Comparison of ENCODE assay signal across 8 cellular contexts in genomic region chr1:2205191-2205952, GRCh38. TPM values are rescaled to one million over a fixed set of nuclear protein-coding genes. Genes with fewer than 3 reads are reported as not detected.
A peak's percentile ranks its signal among the peaks of the same experiment; 100 is the strongest.
DNase-seq lines count a peak whose midpoint lies in the region; ATAC-seq and TF ChIP-seq lines count a peak whose summit lies in the region.

No MANE protein-coding gene starts in this region.

- no peaks in the 10 kb centered on the region for H3K36me3 Mint-ChIP-seq in CD8-positive, alpha-beta memory T cell
- H3K36me3 Mint-ChIP-seq in activated naive CD8-positive, alpha-beta T cell treated with anti-CD3 and anti-CD28 coated beads for 36 hours, result no peaks in the 10 kb centered on the region

- peak overlapping the region; percentile 36 for H2AK5ac ChIP-seq in trophoblast cell (ENCODE audit: low read length)

- POLR2A ChIA-PET in CD8-positive, alpha-beta memory T cell (lab: Charles Lee), result interaction anchor here (1.3 to 2.0 kb wide), 3 partner anchors 10 to 24 kb away, joined by 3 to 9 read pairs (median 5); partner anchors contain the start of gene FAAP20

- H3K79me1 ChIP-seq in trophoblast cell (ENCODE audit: low read length), result peaks cover 8% of the 10 kb centered on the region

- H3K36me3 ChIP-seq in CD8-positive, alpha-beta memory T cell (ENCODE audit: insufficient read depth, low read length), result no peaks in the 10 kb centered on the region
- no peaks in the 10 kb centered on the region for H3K36me3 ChIP-seq in HUES6 (ENCODE audit: control insufficient read depth, insufficient read depth, low read length)
- no peaks in the 10 kb centered on the region for H3K36me3 ChIP-seq in cardiac muscle cell
- no peaks in the 10 kb centered on the region for H3K36me3 ChIP-seq in trophoblast cell (ENCODE audit: control insufficient read depth in 1 of 2, insufficient read depth in 2 of 2, low read length in 2 of 2)

- H3K27ac ChIP-seq in CD8-positive, alpha-beta memory T cell (ENCODE audit: low read depth, low read length), result peak overlapping the region; percentile 38
- H3K27ac ChIP-seq in HUES6 (ENCODE audit: low read depth, low read length) (no peak overlapping the region; the same call in 1 of the 2 replicates), cardiac muscle cell (peak overlapping the region; percentile 4), trophoblast cell (ENCODE audit: low read depth, low read length) (peak overlapping the region; percentile 47)

- H3K4me2 ChIP-seq in trophoblast cell (ENCODE audit: low read length), result peak overlapping the region; percentile 75

- peaks cover 0 to 4% (median 2%) of the 10 kb centered on the region in 3 donors for H3K4me1 Mint-ChIP-seq in CD8-positive, alpha-beta memory T cell
- peaks cover 6% of the 10 kb centered on the region for H3K4me1 Mint-ChIP-seq in activated naive CD8-positive, alpha-beta T cell treated with anti-CD3 and anti-CD28 coated beads for 36 hours

- H3K79me2 ChIP-seq in trophoblast cell (ENCODE audit: control insufficient read depth, insufficient read depth, low read length, poor library complexity), result peaks cover 6% of the 10 kb centered on the region

- no peak overlapping the region for H2BK12ac ChIP-seq in trophoblast cell (ENCODE audit: low read length)

- no CpG with 5 or more reads among the region's 84 CpGs for WGBS in trophoblast cell (ENCODE audit: extremely low coverage, insufficient coverage, insufficient read length)

- H3K4me1 ChIP-seq in CD8-positive, alpha-beta memory T cell (ENCODE audit: insufficient read depth, low read length), result peaks cover 9% of the 10 kb centered on the region
- peaks cover 33% of the 10 kb centered on the region for H3K4me1 ChIP-seq in HUES6 (ENCODE audit: control insufficient read depth, insufficient read depth, low read length)
- peaks cover 7% of the 10 kb centered on the region for H3K4me1 ChIP-seq in cardiac muscle cell (ENCODE audit: low read depth)
- peaks cover 9 to 12% of the 10 kb centered on the region in 2 experiments for H3K4me1 ChIP-seq in trophoblast cell (ENCODE audit: control insufficient read depth in 1 of 2, insufficient read depth in 2 of 2, low read length in 2 of 2)

- CTCF ChIA-PET in CD8-positive, alpha-beta memory T cell (lab: Charles Lee), result interaction anchor here (1.9 to 3.9 kb wide), 5 partner anchors 10 to 177 kb away, joined by 3 to 16 read pairs (median 9); partner anchors contain the start of genes FAAP20 and SKI

- H3K4ac ChIP-seq in trophoblast cell (ENCODE audit: low read depth, low read length), result peak overlapping the region; percentile 13

- no peaks in the 10 kb centered on the region for H3K27me3 Mint-ChIP-seq in CD8-positive, alpha-beta memory T cell
- H3K27me3 Mint-ChIP-seq in activated naive CD8-positive, alpha-beta T cell treated with anti-CD3 and anti-CD28 coated beads for 36 hours, result no peaks in the 10 kb centered on the region

- H3K9me3 Mint-ChIP-seq in CD8-positive, alpha-beta memory T cell, result no peaks in the 10 kb centered on the region
- H3K9me3 Mint-ChIP-seq in activated naive CD8-positive, alpha-beta T cell treated with anti-CD3 and anti-CD28 coated beads for 36 hours, result no peaks in the 10 kb centered on the region

- peak; percentile 89 to 96 (median 91) for DNase-seq in CD8-positive, alpha-beta memory T cell
- peak; percentile 85 for DNase-seq in SK-MEL-5 (ENCODE audit: low read depth, low spot score)
- peak; percentile 89 for DNase-seq in activated naive CD8-positive, alpha-beta T cell treated with anti-CD3 and anti-CD28 coated beads for 36 hours
- peak; percentile 97 for DNase-seq in cardiac muscle cell (ENCODE audit: low read depth in 1 of 2, low spot score in 1 of 2)
- peak; percentile 88 to 89 for DNase-seq in trophoblast cell
- peak; percentile 98 for DNase-seq in ureter (ENCODE audit: low spot score)

- peak overlapping the region; percentile 68 for H3K14ac ChIP-seq in trophoblast cell (ENCODE audit: low read length)

- H4K91ac ChIP-seq in trophoblast cell (ENCODE audit: low read depth, low read length), result peak overlapping the region; percentile 31

- ATAC-seq in GM19468 (IDR thresholded peaks at IDR 0.05; ENCODE audit: extremely low read depth, unreplicated experiment), result peak; percentile 67

- H3K9ac ChIP-seq in HUES6 (ENCODE audit: low read length) (no peak overlapping the region), trophoblast cell (ENCODE audit: low read length) (no peak overlapping the region)

- H3K27me3 ChIP-seq in CD8-positive, alpha-beta memory T cell (ENCODE audit: insufficient read depth, low read length, poor library complexity, severe bottlenecking), result no peaks in the 10 kb centered on the region
- peaks cover 8% of the 10 kb centered on the region for H3K27me3 ChIP-seq in HUES6 (ENCODE audit: control insufficient read depth, insufficient read depth, low read length)
- H3K27me3 ChIP-seq in cardiac muscle cell, result no peaks in the 10 kb centered on the region
- H3K27me3 ChIP-seq in trophoblast cell (ENCODE audit: insufficient read depth, low read length), result no peaks in the 10 kb centered on the region

- peak overlapping the region in 4 of 8 donors; percentile 3 to 68 (median 40) for H3K27ac Mint-ChIP-seq in CD8-positive, alpha-beta memory T cell
- H3K27ac Mint-ChIP-seq in activated naive CD8-positive, alpha-beta T cell treated with anti-CD3 and anti-CD28 coated beads for 36 hours, result no peak overlapping the region

- H2BK120ac ChIP-seq in trophoblast cell (ENCODE audit: insufficient read depth, low read length, poor library complexity), result peak overlapping the region; percentile 26

- peak overlapping the region; percentile 83 for H4K8ac ChIP-seq in trophoblast cell (ENCODE audit: low read depth, low read length)

- no peak overlapping the region for H3K23ac ChIP-seq in trophoblast cell (ENCODE audit: low read length)

- no peak for TF ChIP-seq CTCF in cardiac muscle cell (IDR thresholded peaks at IDR 0.05; ENCODE audit: low read depth, low read length)

- peak overlapping the region; percentile 34 for H2AFZ ChIP-seq in trophoblast cell (ENCODE audit: insufficient read depth, low read length, poor library complexity)

- no peaks in the 10 kb centered on the region for H3K9me3 ChIP-seq in CD8-positive, alpha-beta memory T cell (ENCODE audit: low read length)
- H3K9me3 ChIP-seq in HUES6 (ENCODE audit: control insufficient read depth, insufficient read depth, low read depth, low read length) (no peaks in the 10 kb centered on the region), cardiac muscle cell (ENCODE audit: low read depth) (no peaks in the 10 kb centered on the region), trophoblast cell (ENCODE audit: insufficient read depth, low read depth, low read length) (peaks cover 2% of the 10 kb centered on the region)

- H4K12ac ChIP-seq in trophoblast cell (ENCODE audit: low read depth, low read length), result peak overlapping the region; percentile 43

- peak overlapping the region; percentile 46 to 88 (median 66) for H3K4me3 Mint-ChIP-seq in CD8-positive, alpha-beta memory T cell
- H3K4me3 Mint-ChIP-seq in activated naive CD8-positive, alpha-beta T cell treated with anti-CD3 and anti-CD28 coated beads for 36 hours, result peak overlapping the region; percentile 59

- peak overlapping the region; percentile 57 for H3K18ac ChIP-seq in trophoblast cell (ENCODE audit: low read length)

- in situ Hi-C loops in SK-MEL-5 (cut with HindIII; ENCODE audit: low pct_unique_long_range_greater_than_20kb, low sequenced_read_pairs), result no loop called here

- H3K4me3 ChIP-seq in CD8-positive, alpha-beta memory T cell (ENCODE audit: low read length), result peak overlapping the region; percentile 58
- H3K4me3 ChIP-seq in HUES6 (ENCODE audit: low read depth, low read length) (peak overlapping the region; percentile 64), cardiac muscle cell (peak overlapping the region; percentile 19), trophoblast cell (ENCODE audit: low read depth, low read length) (peak overlapping the region; percentile 64)

- no peak overlapping the region for H2BK5ac ChIP-seq in trophoblast cell (ENCODE audit: low read depth, low read length, poor library complexity)

RNA-seq across cellular contexts. Expression of gene FAAP20, which starts 10.8 kb away (rescaled TPM):
- total RNA-seq in CD8-positive, alpha-beta memory T cell, result 10 to 100 TPM; 65.0 to 72.5 TPM
- 66.4 TPM for polyA plus RNA-seq in CD8-positive, alpha-beta memory T cell
- total RNA-seq in SK-MEL-5 (2014; rRNA removed; shearing (Covaris generic)), result 32.4 and 33.0 TPM in 2 replicates
- 154 and 197 TPM in 2 replicates for polyA plus RNA-seq in SK-MEL-5 (2015; cell fraction: cytosol; rRNA removed)
- polyA plus RNA-seq in SK-MEL-5 (2015; cell fraction: nucleus; rRNA removed), result 47.0 and 62.5 TPM in 2 replicates
- total RNA-seq in activated naive CD8-positive, alpha-beta T cell treated with anti-CD3 and anti-CD28 coated beads for 36 hours, result 10 to 100 TPM; 69.3 to 71.4 TPM
- total RNA-seq in cardiac muscle cell, result 109 and 130 TPM in 2 replicates
- 188 and 219 TPM in 2 replicates for polyA plus RNA-seq in cardiac muscle cell
- 85.8 and 86.1 TPM in 2 replicates for polyA plus RNA-seq in trophoblast cell (2013)
- total RNA-seq in ureter, result 52.3 TPM

RNA-seq across cellular contexts. Expression of gene SKI, which starts 22.7 kb away (rescaled TPM):
- total RNA-seq in CD8-positive, alpha-beta memory T cell, result 10 to 100 TPM; 35.9 to 38.4 TPM
- 0.94 TPM for polyA plus RNA-seq in CD8-positive, alpha-beta memory T cell
- 3.9 and 4.4 TPM in 2 replicates for total RNA-seq in SK-MEL-5 (2014; rRNA removed; shearing (Covaris generic))
- polyA plus RNA-seq in SK-MEL-5 (2015; cell fraction: cytosol; rRNA removed), result 37.2 and 51.7 TPM in 2 replicates
- polyA plus RNA-seq in SK-MEL-5 (2015; cell fraction: nucleus; rRNA removed), result 19.2 and 20.4 TPM in 2 replicates
- total RNA-seq in activated naive CD8-positive, alpha-beta T cell treated with anti-CD3 and anti-CD28 coated beads for 36 hours, result 10 to 100 TPM; 25.4 to 27.3 TPM
- total RNA-seq in cardiac muscle cell (25.2 and 31.9 TPM in 2 replicates), ureter (77.5 TPM)
- 2.7 and 5.2 TPM in 2 replicates for polyA plus RNA-seq in cardiac muscle cell
- polyA plus RNA-seq in trophoblast cell (2013), result 73.3 and 73.7 TPM in 2 replicates
